In genomic region chr3:31561891-31562290, GRCh38 we compare ENCODE assay signal across 22 cellular contexts. TPM values are rescaled to one million over a fixed set of nuclear protein-coding genes. Genes with fewer than 3 reads are reported as not detected.
DNase-seq lines count a peak whose midpoint lies in the region; ATAC-seq and TF ChIP-seq lines count a peak whose summit lies in the region.
"Had no signal": no experiment of that assay in that cellular context is flagged by ENCODE, and none has a peak within 500 bp of the region (broad histone marks: within the 10 kb centered on the region; RNA-seq: fewer than 3 reads in every experiment).

No MANE protein-coding gene starts in this region.

- peaks cover 91% of the 10 kb centered on the region for H3K4me1 Mint-ChIP-seq in stimulated activated naive CD8-positive, alpha-beta T cell treated with anti-CD3 and anti-CD28 coated beads, Interleukin-15, Interleukin-2, amounts not matched to agents 100 ng/mL and 50 ng/mL, for 24 hours (ENCODE audit: low read depth)
- peaks cover 84% of the 10 kb centered on the region for H3K4me1 Mint-ChIP-seq in activated CD4-positive, alpha-beta memory T cell treated with anti-CD3 and anti-CD28 coated beads, Interleukin-2, amount 10 ng/mL, durations not matched to agents 7 days and 5 days

- H3K4me1 ChIP-seq in prostate gland (replicated peaks): no peaks in the 10 kb centered on the region

- no peak overlapping the region for H3K27ac ChIP-seq in prostate gland
- H3K27ac ChIP-seq: HL-60, ovary had no signal

- peaks cover 41% of the 10 kb centered on the region for H3K36me3 Mint-ChIP-seq in stimulated activated naive CD8-positive, alpha-beta T cell treated with anti-CD3 and anti-CD28 coated beads, Interleukin-15, Interleukin-2, amounts not matched to agents 100 ng/mL and 50 ng/mL, for 24 hours (ENCODE audit: low read depth)
- peaks cover 51% of the 10 kb centered on the region for H3K36me3 Mint-ChIP-seq in activated CD4-positive, alpha-beta memory T cell treated with anti-CD3 and anti-CD28 coated beads, Interleukin-2, amount 10 ng/mL, durations not matched to agents 7 days and 5 days (ENCODE audit: low read depth)

- no peak for DNase-seq in stimulated activated naive CD8-positive, alpha-beta T cell treated with anti-CD3 and anti-CD28 coated beads, Interleukin-15, Interleukin-2, amounts not matched to agents 100 U/mL and 50 U/mL, for 24 hours
- DNase-seq in activated CD4-positive, alpha-beta memory T cell treated with anti-CD3 and anti-CD28 coated beads, Interleukin-2, amount 10 ng/mL, durations not matched to agents 7 days and 5 days: no peak
- DNase-seq in iPS-NIHi7 (ENCODE audit: extremely low spot score): peak; percentile 41
- DNase-seq in prostate gland (ENCODE audit: low spot score): no peak
- DNase-seq in NCI-H2029 treated with DMSO at 0.1 percent for 48 hours (lab: John Stamatoyannopoulos, UW): no peak
- no peak for DNase-seq in EL
- DNase-seq: activated B cell treated with CpG ODN at 0.5 μM for 24 hours; activated T-cell treated with anti-CD3 and anti-CD28 coated beads, Interleukin-2, amount 50 U/mL, for 4 hours; cortex of kidney; DMS79; glutamatergic neuron; HFFc6; Karpas-422; kidney glomerular epithelial cell; NCI-H1417 treated with DMSO at 0.1 percent for 48 hours; NCI-H345; ovary; stimulated activated CD4-positive, alpha-beta T cell treated with anti-CD3 and anti-CD28 coated beads, Interleukin-4, amount 100 ng/mL, for 4 hours had no signal

- H3K27me3 ChIP-seq in prostate gland (replicated peaks; ENCODE audit: insufficient read depth): no peaks in the 10 kb centered on the region
- H3K27me3 ChIP-seq: ovary had no signal

- H3K27ac Mint-ChIP-seq in stimulated activated naive CD8-positive, alpha-beta T cell treated with anti-CD3 and anti-CD28 coated beads, Interleukin-15, Interleukin-2, amounts not matched to agents 100 ng/mL and 50 ng/mL, for 24 hours: peak overlapping the region; percentile 83
- H3K27ac Mint-ChIP-seq in activated CD4-positive, alpha-beta memory T cell treated with anti-CD3 and anti-CD28 coated beads, Interleukin-2, amount 10 ng/mL, durations not matched to agents 7 days and 5 days: peak overlapping the region; percentile 1
- H3K27ac Mint-ChIP-seq: activated B cell treated with CpG ODN at 0.5 μM for 24 hours, HFFc6 had no signal

- no peaks in the 10 kb centered on the region for H3K36me3 ChIP-seq in prostate gland
- H3K36me3 ChIP-seq: ovary had no signal

- no peak overlapping the region for H3K4me3 Mint-ChIP-seq in stimulated activated naive CD8-positive, alpha-beta T cell treated with anti-CD3 and anti-CD28 coated beads, Interleukin-15, Interleukin-2, amounts not matched to agents 100 ng/mL and 50 ng/mL, for 24 hours
- H3K4me3 Mint-ChIP-seq in activated CD4-positive, alpha-beta memory T cell treated with anti-CD3 and anti-CD28 coated beads, Interleukin-2, amount 10 ng/mL, durations not matched to agents 7 days and 5 days: no peak overlapping the region
- H3K4me3 Mint-ChIP-seq: activated B cell treated with CpG ODN at 0.5 μM for 24 hours, HFFc6 had no signal

- POLR2A ChIA-PET in activated CD4-positive, alpha-beta memory T cell treated with anti-CD3 and anti-CD28 coated beads, Interleukin-2, amount 10 ng/mL, durations not matched to agents 7 days and 5 days (lab: Charles Lee): interaction anchor here (1.3 kb wide), 1 partner anchor 29 kb away, joined by 5 read pairs; the partner anchor contains the start of gene STT3B

- ATAC-seq in stimulated activated naive CD8-positive, alpha-beta T cell treated with anti-CD3 and anti-CD28 coated beads, Interleukin-15, Interleukin-2, amounts not matched to agents 100 U/mL and 50 U/mL, for 24 hours: no peak
- no peak for ATAC-seq in GM19035 (IDR thresholded peaks at IDR 0.05; ENCODE audit: unreplicated experiment)
- ATAC-seq: esophagus mucosa had no signal

- CTCF ChIA-PET in activated CD4-positive, alpha-beta memory T cell treated with anti-CD3 and anti-CD28 coated beads, Interleukin-2, amount 10 ng/mL, durations not matched to agents 7 days and 5 days (lab: Charles Lee): interaction anchor here (1.3 to 1.4 kb wide), 2 partner anchors 11 to 29 kb away, joined by 4 to 5 read pairs; partner anchors contain the start of gene STT3B

- H3K9me3 Mint-ChIP-seq in stimulated activated naive CD8-positive, alpha-beta T cell treated with anti-CD3 and anti-CD28 coated beads, Interleukin-15, Interleukin-2, amounts not matched to agents 100 ng/mL and 50 ng/mL, for 24 hours: peaks cover 5% of the 10 kb centered on the region
- H3K9me3 Mint-ChIP-seq in activated CD4-positive, alpha-beta memory T cell treated with anti-CD3 and anti-CD28 coated beads, Interleukin-2, amount 10 ng/mL, durations not matched to agents 7 days and 5 days: peaks cover 23% of the 10 kb centered on the region

- H3K9me3 ChIP-seq in prostate gland: no peaks in the 10 kb centered on the region
- H3K9me3 ChIP-seq: ovary had no signal

- intact Hi-C loops in prostate gland (cut with DNase I): no loop called here

- no peak overlapping the region for H3K4me3 ChIP-seq in prostate gland
- H3K4me3 ChIP-seq: ovary had no signal

- H3K27me3 Mint-ChIP-seq in stimulated activated naive CD8-positive, alpha-beta T cell treated with anti-CD3 and anti-CD28 coated beads, Interleukin-15, Interleukin-2, amounts not matched to agents 100 ng/mL and 50 ng/mL, for 24 hours: no peaks in the 10 kb centered on the region
- H3K27me3 Mint-ChIP-seq in activated CD4-positive, alpha-beta memory T cell treated with anti-CD3 and anti-CD28 coated beads, Interleukin-2, amount 10 ng/mL, durations not matched to agents 7 days and 5 days: no peaks in the 10 kb centered on the region
- H3K27me3 Mint-ChIP-seq: activated B cell treated with CpG ODN at 0.5 μM for 24 hours had no signal

- TF ChIP-seq CTCF in prostate gland (IDR thresholded peaks at IDR 0.05): no peak

- no peak for TF ChIP-seq POLR2A in prostate gland (IDR thresholded peaks at IDR 0.05)

- 84% methylated on average over 5 of the region's 5 CpGs for WGBS in prostate gland

RNA-seq across cellular contexts. Expression of gene STT3B, which starts 29.2 kb away (rescaled TPM):
- 100 to 1,000 TPM; 199 to 201 TPM for total RNA-seq in activated CD4-positive, alpha-beta memory T cell treated with anti-CD3 and anti-CD28 coated beads, Interleukin-2, amount 10 ng/mL, durations not matched to agents 7 days and 5 days
- 100 to 1,000 TPM; 106 to 132 TPM for total RNA-seq in prostate gland
